1 cellular context compared by ENCODE assay signal in the genomic region with DNA sequence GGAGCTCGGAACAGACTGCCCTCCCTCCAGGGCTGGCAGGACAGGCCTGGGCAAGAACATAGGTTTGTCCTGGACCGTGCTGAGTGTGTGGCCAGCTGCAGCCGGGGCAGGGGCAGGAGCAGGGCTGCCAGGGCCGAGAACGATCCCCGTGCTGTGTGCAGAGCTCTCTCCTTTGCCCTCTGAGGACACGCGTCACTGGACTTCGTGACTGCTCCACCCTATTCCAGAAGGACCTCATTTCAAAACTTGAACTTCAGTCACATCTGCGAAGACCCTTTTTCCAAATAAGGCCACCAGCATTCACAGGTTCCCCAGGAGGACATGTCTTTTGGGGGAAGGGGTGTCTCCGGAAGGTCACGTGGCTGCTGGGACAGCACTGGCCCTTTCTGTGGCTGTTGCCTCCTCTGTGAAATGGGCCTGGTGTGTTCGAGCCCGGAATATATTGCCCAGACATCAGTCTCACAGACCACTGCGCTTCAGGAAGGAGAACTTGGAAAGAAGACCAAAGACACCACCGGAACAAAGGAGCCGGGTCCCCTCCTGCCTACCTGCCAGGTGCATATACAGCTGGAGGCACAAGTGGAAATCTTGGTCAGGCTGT.
TF ChIP-seq lines count a peak whose summit lies in the region.

No MANE protein-coding gene starts in this region.

TF ChIP-seq in IMR-90, 13 proteins besides CTCF, POLR2A, EP300 and RAD21:
- TF ChIP-seq BHLHE40 (IDR thresholded peaks at IDR 0.05; ENCODE audit: low read depth, low read length) (no peak), FOS (IDR thresholded peaks at IDR 0.05; ENCODE audit: low read depth, low read length) (no peak), ELK1 (IDR thresholded peaks at IDR 0.05; ENCODE audit: borderline replicate concordance, low read depth, low read length) (no peak), SMC3 (IDR thresholded peaks at IDR 0.05; ENCODE audit: low read depth, low read length) (no peak), CHD1 (IDR thresholded peaks at IDR 0.05; ENCODE audit: low read depth, low read length) (no peak), CEBPB (IDR thresholded peaks at IDR 0.05; ENCODE audit: low read depth, low read length) (no peak), MAFK (IDR thresholded peaks at IDR 0.05; ENCODE audit: low read depth, low read length) (no peak), MXI1 (IDR thresholded peaks at IDR 0.05; ENCODE audit: borderline replicate concordance, low read depth, low read length) (no peak), NFE2L2 (IDR thresholded peaks at IDR 0.05; ENCODE audit: low read depth, low read length) (no peak), RFX5 (IDR thresholded peaks at IDR 0.05; ENCODE audit: low read depth, low read length) (no peak)
- TF ChIP-seq, protein P1, sequence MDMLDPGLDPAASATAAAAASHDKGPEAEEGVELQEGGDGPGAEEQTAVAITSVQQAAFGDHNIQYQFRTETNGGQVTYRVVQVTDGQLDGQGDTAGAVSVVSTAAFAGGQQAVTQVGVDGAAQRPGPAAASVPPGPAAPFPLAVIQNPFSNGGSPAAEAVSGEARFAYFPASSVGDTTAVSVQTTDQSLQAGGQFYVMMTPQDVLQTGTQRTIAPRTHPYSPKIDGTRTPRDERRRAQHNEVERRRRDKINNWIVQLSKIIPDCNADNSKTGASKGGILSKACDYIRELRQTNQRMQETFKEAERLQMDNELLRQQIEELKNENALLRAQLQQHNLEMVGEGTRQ (IDR thresholded peaks at IDR 0.05; ENCODE audit: low read depth, low read length): no peak
